Comparison of ENCODE assay signal across 24 cellular contexts in the genomic region with DNA sequence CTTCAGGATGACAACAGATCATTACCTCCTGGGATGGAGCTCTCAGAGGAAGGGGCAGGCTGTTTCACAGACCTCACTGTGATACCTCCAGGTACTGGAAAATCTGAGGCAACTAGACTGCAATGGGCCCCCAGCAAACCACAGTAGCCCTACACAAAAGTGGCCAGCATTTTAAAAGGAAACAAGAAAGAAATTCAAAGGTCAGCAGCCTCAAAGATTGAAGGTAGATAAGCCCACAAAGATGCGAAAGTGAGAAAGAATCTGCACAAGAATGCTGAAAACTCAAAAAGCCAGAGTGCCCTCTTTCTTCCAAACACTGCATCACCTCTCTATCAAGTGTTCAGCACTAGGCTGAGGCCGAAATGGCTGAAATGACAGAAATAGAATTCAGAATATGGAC.
DNase-seq lines count a peak whose midpoint lies in the region; ATAC-seq, FAIRE-seq and TF ChIP-seq lines count a peak whose summit lies in the region.
"Had no signal": no experiment of that assay in that cellular context is flagged by ENCODE, and none has a peak within 500 bp of the region (broad histone marks: within the 10 kb centered on the region; RNA-seq: fewer than 3 reads in every experiment).

No MANE protein-coding gene starts in this region.

- CTCF ChIA-PET in WTC11 (lab: Charles Lee), result interaction anchor here (0.9 to 1.8 kb wide), 4 partner anchors 13 to 249 kb away, joined by 3 to 6 read pairs (median 4); no protein-coding TSS in a partner anchor

- ATAC-seq in WTC11, result peak; percentile 72
- ATAC-seq in HG03469 (IDR thresholded peaks at IDR 0.05; ENCODE audit: unreplicated experiment), result no peak
- ATAC-seq: GM12878; left cardiac atrium; naive thymus-derived CD8-positive, alpha-beta T cell had no signal

- H3K4me3 Mint-ChIP-seq in WTC11, result no peak overlapping the region
- H3K4me3 Mint-ChIP-seq: activated CD4-positive, alpha-beta memory T cell treated with anti-CD3 and anti-CD28 coated beads for 36 hours; CD14-positive monocyte; naive thymus-derived CD8-positive, alpha-beta T cell had no signal

- TF ChIP-seq CTCF in WTC11 (IDR thresholded peaks at IDR 0.05), result no peak

- DNase-seq in ELF-1 (ENCODE audit: low read depth, low spot score) (peak; percentile 15), WTC11 (ENCODE audit: low spot score) (no peak), islet precursor cell (peak; percentile 79), RCC 7860 (ENCODE audit: low spot score) (no peak), COLO829 (ENCODE audit: low spot score) (no peak), kidney tubule cell (ENCODE audit: low spot score) (no peak)
- DNase-seq: activated CD4-positive, alpha-beta memory T cell treated with anti-CD3 and anti-CD28 coated beads for 36 hours; activated gamma-delta T cell treated with Interleukin-2 at 50 U/mL for 16 hours; brain microvascular endothelial cell; cortex of kidney; DMS 273 treated with DMSO at 0.1 percent for 48 hours; foreskin melanocyte; GDM1; left cardiac atrium; naive thymus-derived CD8-positive, alpha-beta T cell; NCI-H1694; sigmoid colon; WERI-Rb-1 had no signal

- peaks cover 26% of the 10 kb centered on the region for H3K4me1 Mint-ChIP-seq in WTC11
- H3K4me1 Mint-ChIP-seq: CD14-positive monocyte; naive thymus-derived CD8-positive, alpha-beta T cell had no signal

- peaks cover 20% of the 10 kb centered on the region for H3K9me3 Mint-ChIP-seq in WTC11
- H3K9me3 Mint-ChIP-seq: activated CD4-positive, alpha-beta memory T cell treated with anti-CD3 and anti-CD28 coated beads for 36 hours had no signal

- no peak overlapping the region for H3K27ac Mint-ChIP-seq in WTC11
- H3K27ac Mint-ChIP-seq: activated CD4-positive, alpha-beta memory T cell treated with anti-CD3 and anti-CD28 coated beads for 36 hours; CD14-positive monocyte; naive thymus-derived CD8-positive, alpha-beta T cell had no signal

- no peaks in the 10 kb centered on the region for H3K27me3 Mint-ChIP-seq in WTC11 (ENCODE audit: low read depth)
- H3K27me3 Mint-ChIP-seq: activated CD4-positive, alpha-beta memory T cell treated with anti-CD3 and anti-CD28 coated beads for 36 hours had no signal

- POLR2A ChIA-PET in WTC11 (lab: Charles Lee), result no interaction called here

- peaks cover 4% of the 10 kb centered on the region; the same call in 1 of the 2 replicates for H3K36me3 Mint-ChIP-seq in WTC11
- H3K36me3 Mint-ChIP-seq: activated CD4-positive, alpha-beta memory T cell treated with anti-CD3 and anti-CD28 coated beads for 36 hours; CD14-positive monocyte had no signal

- no peak for TF ChIP-seq EP300 in Ishikawa (IDR thresholded peaks at IDR 0.05; ENCODE audit: borderline replicate concordance)

- TF ChIP-seq RAD21 in Ishikawa (IDR thresholded peaks at IDR 0.05; ENCODE audit: low read depth), result peak; percentile 19; the same call in 1 of the 2 replicates

- no peak for FAIRE-seq in RCC 7860 (lab: Jason Lieb, UNC)
- FAIRE-seq: GM12878, GM19239, HTR-8/SVneo had no signal

TF ChIP-seq in Ishikawa, 13 proteins besides CTCF, POLR2A, EP300 and RAD21 (continues in another document):
- TF ChIP-seq TCF12 (IDR thresholded peaks at IDR 0.05; ENCODE audit: low read depth) (no peak), FOXM1 (IDR thresholded peaks at IDR 0.05; ENCODE audit: borderline replicate concordance, low read depth) (no peak), YY1 (IDR thresholded peaks at IDR 0.05; ENCODE audit: low read depth) (no peak), TEAD4 (IDR thresholded peaks at IDR 0.05) (no peak), CREB1 (IDR thresholded peaks at IDR 0.05; ENCODE audit: low read depth) (no peak), NFIC (IDR thresholded peaks at IDR 0.05) (no peak), TAF1 (IDR thresholded peaks at IDR 0.05; ENCODE audit: low read depth) (no peak), ZBTB7A (IDR thresholded peaks at IDR 0.05; ENCODE audit: low read depth) (no peak), CEBPB (IDR thresholded peaks at IDR 0.05) (no peak)
- TF ChIP-seq, protein P1, sequence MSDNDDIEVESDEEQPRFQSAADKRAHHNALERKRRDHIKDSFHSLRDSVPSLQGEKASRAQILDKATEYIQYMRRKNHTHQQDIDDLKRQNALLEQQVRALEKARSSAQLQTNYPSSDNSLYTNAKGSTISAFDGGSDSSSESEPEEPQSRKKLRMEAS (IDR thresholded peaks at IDR 0.05), result no peak
- TF ChIP-seq, protein P2, sequence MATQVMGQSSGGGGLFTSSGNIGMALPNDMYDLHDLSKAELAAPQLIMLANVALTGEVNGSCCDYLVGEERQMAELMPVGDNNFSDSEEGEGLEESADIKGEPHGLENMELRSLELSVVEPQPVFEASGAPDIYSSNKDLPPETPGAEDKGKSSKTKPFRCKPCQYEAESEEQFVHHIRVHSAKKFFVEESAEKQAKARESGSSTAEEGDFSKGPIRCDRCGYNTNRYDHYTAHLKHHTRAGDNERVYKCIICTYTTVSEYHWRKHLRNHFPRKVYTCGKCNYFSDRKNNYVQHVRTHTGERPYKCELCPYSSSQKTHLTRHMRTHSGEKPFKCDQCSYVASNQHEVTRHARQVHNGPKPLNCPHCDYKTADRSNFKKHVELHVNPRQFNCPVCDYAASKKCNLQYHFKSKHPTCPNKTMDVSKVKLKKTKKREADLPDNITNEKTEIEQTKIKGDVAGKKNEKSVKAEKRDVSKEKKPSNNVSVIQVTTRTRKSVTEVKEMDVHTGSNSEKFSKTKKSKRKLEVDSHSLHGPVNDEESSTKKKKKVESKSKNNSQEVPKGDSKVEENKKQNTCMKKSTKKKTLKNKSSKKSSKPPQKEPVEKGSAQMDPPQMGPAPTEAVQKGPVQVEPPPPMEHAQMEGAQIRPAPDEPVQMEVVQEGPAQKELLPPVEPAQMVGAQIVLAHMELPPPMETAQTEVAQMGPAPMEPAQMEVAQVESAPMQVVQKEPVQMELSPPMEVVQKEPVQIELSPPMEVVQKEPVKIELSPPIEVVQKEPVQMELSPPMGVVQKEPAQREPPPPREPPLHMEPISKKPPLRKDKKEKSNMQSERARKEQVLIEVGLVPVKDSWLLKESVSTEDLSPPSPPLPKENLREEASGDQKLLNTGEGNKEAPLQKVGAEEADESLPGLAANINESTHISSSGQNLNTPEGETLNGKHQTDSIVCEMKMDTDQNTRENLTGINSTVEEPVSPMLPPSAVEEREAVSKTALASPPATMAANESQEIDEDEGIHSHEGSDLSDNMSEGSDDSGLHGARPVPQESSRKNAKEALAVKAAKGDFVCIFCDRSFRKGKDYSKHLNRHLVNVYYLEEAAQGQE (IDR thresholded peaks at IDR 0.05; ENCODE audit: low read depth), result no peak
- TF ChIP-seq, protein P3, sequence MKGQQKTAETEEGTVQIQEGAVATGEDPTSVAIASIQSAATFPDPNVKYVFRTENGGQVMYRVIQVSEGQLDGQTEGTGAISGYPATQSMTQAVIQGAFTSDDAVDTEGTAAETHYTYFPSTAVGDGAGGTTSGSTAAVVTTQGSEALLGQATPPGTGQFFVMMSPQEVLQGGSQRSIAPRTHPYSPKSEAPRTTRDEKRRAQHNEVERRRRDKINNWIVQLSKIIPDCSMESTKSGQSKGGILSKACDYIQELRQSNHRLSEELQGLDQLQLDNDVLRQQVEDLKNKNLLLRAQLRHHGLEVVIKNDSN (IDR thresholded peaks at IDR 0.05), result no peak

TF ChIP-seq in WTC11, 78 proteins besides CTCF, POLR2A, EP300 and RAD21 (continues in another document):
- TF ChIP-seq KAT7 (CRISPR knock-in tag; IDR thresholded peaks at IDR 0.05; ENCODE audit: borderline replicate concordance) (no peak), ETV6 (CRISPR knock-in tag; IDR thresholded peaks at IDR 0.05) (no peak), ZNF396 (CRISPR knock-in tag; IDR thresholded peaks at IDR 0.05; ENCODE audit: borderline replicate concordance) (no peak)
- TF ChIP-seq, protein P4, sequence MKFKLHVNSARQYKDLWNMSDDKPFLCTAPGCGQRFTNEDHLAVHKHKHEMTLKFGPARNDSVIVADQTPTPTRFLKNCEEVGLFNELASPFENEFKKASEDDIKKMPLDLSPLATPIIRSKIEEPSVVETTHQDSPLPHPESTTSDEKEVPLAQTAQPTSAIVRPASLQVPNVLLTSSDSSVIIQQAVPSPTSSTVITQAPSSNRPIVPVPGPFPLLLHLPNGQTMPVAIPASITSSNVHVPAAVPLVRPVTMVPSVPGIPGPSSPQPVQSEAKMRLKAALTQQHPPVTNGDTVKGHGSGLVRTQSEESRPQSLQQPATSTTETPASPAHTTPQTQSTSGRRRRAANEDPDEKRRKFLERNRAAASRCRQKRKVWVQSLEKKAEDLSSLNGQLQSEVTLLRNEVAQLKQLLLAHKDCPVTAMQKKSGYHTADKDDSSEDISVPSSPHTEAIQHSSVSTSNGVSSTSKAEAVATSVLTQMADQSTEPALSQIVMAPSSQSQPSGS (CRISPR knock-in tag; IDR thresholded peaks at IDR 0.05; ENCODE audit: borderline replicate concordance, low read depth), result no peak
- TF ChIP-seq, protein P5, sequence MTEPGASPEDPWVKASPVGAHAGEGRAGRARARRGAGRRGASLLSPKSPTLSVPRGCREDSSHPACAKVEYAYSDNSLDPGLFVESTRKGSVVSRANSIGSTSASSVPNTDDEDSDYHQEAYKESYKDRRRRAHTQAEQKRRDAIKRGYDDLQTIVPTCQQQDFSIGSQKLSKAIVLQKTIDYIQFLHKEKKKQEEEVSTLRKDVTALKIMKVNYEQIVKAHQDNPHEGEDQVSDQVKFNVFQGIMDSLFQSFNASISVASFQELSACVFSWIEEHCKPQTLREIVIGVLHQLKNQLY (CRISPR knock-in tag; IDR thresholded peaks at IDR 0.05), result no peak

Comparison
In these comparisons a context has a peak if more than half of its experiments do, and no peak if none do; other contexts are left out.
1. DNase-seq: peak in ELF-1 (single experiment) and islet precursor cell (single experiment); none in WTC11 (single experiment), RCC 7860 (single experiment), COLO829 (single experiment) and kidney tubule cell (single experiment).